In genomic region chr17:42748906-42749798, GRCh38 we compare ENCODE assay signal across 2 cellular contexts.
TF ChIP-seq lines count a peak whose summit lies in the region.

No MANE protein-coding gene starts in this region.

TF ChIP-seq in IMR-90, 13 proteins besides CTCF, POLR2A, EP300 and RAD21:
- TF ChIP-seq BHLHE40 (IDR thresholded peaks at IDR 0.05; ENCODE audit: low read depth, low read length) (no peak), RFX5 (IDR thresholded peaks at IDR 0.05; ENCODE audit: low read depth, low read length) (no peak), ELK1 (IDR thresholded peaks at IDR 0.05; ENCODE audit: borderline replicate concordance, low read depth, low read length) (no peak), USF2 (IDR thresholded peaks at IDR 0.05; ENCODE audit: low read depth, low read length) (no peak), RCOR1 (IDR thresholded peaks at IDR 0.05; ENCODE audit: insufficient replicate concordance, low read length) (no peak), CEBPB (IDR thresholded peaks at IDR 0.05; ENCODE audit: low read depth, low read length) (no peak), MAZ (IDR thresholded peaks at IDR 0.05; ENCODE audit: borderline replicate concordance, low read depth, low read length) (no peak), SMC3 (IDR thresholded peaks at IDR 0.05; ENCODE audit: low read depth, low read length) (no peak)

TF ChIP-seq in HepG2, 621 proteins besides CTCF, POLR2A, EP300 and RAD21 (continues in another document):
- no peak for TF ChIP-seq GPBP1L1 (CRISPR knock-in tag; IDR thresholded peaks at IDR 0.05)
- peak; percentile 43; the same call in 1 of the 2 replicates for TF ChIP-seq PHF21A (CRISPR knock-in tag; IDR thresholded peaks at IDR 0.05)
- no peak for TF ChIP-seq FOXP1 (IDR thresholded peaks at IDR 0.05)
- peak; percentile 42 for TF ChIP-seq FOXP1 (CRISPR knock-in tag; IDR thresholded peaks at IDR 0.05)
- no peak for TF ChIP-seq DNMT3B (CRISPR knock-in tag; conservative IDR thresholded peaks at IDR 0.05)
- peak; percentile 46 for TF ChIP-seq XRCC5 (optimal IDR thresholded peaks at IDR 0.05; ENCODE audit: low read length)
- 0 out of 2 replicates have a peak, but pooled peaks have one; percentile 43 for TF ChIP-seq SSRP1 (CRISPR knock-in tag; IDR thresholded peaks at IDR 0.05)
- TF ChIP-seq RFX3 (CRISPR knock-in tag; IDR thresholded peaks at IDR 0.05), result no peak
- no peak for TF ChIP-seq ZFP62 (CRISPR knock-in tag; IDR thresholded peaks at IDR 0.05)
- no peak for TF ChIP-seq ZNF567 (CRISPR knock-in tag; IDR thresholded peaks at IDR 0.05; ENCODE audit: borderline replicate concordance)
- peak; percentile 69; the same call in 1 of the 2 replicates for TF ChIP-seq RAD51 (IDR thresholded peaks at IDR 0.05; ENCODE audit: borderline replicate concordance)
- TF ChIP-seq ZNF282 (IDR thresholded peaks at IDR 0.05; ENCODE audit: partially characterized antibody), result no peak
- TF ChIP-seq ZNF501 (CRISPR knock-in tag; IDR thresholded peaks at IDR 0.05), result peak; percentile 40; the same call in 1 of the 2 replicates
- TF ChIP-seq TMF1 (CRISPR knock-in tag; IDR thresholded peaks at IDR 0.05; ENCODE audit: low read depth), result no peak
- TF ChIP-seq SUZ12 (IDR thresholded peaks at IDR 0.05; ENCODE audit: low read depth, low read length), result no peak
- TF ChIP-seq HNF4A (CRISPR knock-in tag; IDR thresholded peaks at IDR 0.05), result 0 out of 2 replicates have a peak, but pooled peaks have one; percentile 8
- 0 out of 2 replicates have a peak, but pooled peaks have one; percentile 45 for TF ChIP-seq SIN3A (IDR thresholded peaks at IDR 0.05; ENCODE audit: borderline replicate concordance, low read depth, low read length)
- TF ChIP-seq KAT8 (CRISPR knock-in tag; IDR thresholded peaks at IDR 0.05), result no peak
- TF ChIP-seq ZNF280B (CRISPR knock-in tag; IDR thresholded peaks at IDR 0.05; ENCODE audit: borderline replicate concordance), result no peak
- no peak for TF ChIP-seq MYNN (CRISPR knock-in tag; IDR thresholded peaks at IDR 0.05; ENCODE audit: low read depth)
- no peak for TF ChIP-seq HOXD1 (CRISPR knock-in tag; IDR thresholded peaks at IDR 0.05)
- no peak for TF ChIP-seq THAP11 (CRISPR knock-in tag; IDR thresholded peaks at IDR 0.05)
- peak; percentile 97 for TF ChIP-seq TFAP4 (IDR thresholded peaks at IDR 0.05; ENCODE audit: borderline replicate concordance, low read depth)
- no peak for TF ChIP-seq ZNF691 (CRISPR knock-in tag; IDR thresholded peaks at IDR 0.05; ENCODE audit: borderline replicate concordance, low read depth)
- no peak for TF ChIP-seq TP53 (CRISPR knock-in tag; conservative IDR thresholded peaks at IDR 0.05)
- TF ChIP-seq TSC22D2 (CRISPR knock-in tag; IDR thresholded peaks at IDR 0.05; ENCODE audit: borderline replicate concordance), result no peak
- no peak for TF ChIP-seq U2AF2 (IDR thresholded peaks at IDR 0.05; ENCODE audit: low read depth, low read length)
- no peak for TF ChIP-seq ZFP37 (CRISPR knock-in tag; IDR thresholded peaks at IDR 0.05; ENCODE audit: borderline replicate concordance)
- no peak for TF ChIP-seq TRIM24 (CRISPR knock-in tag; IDR thresholded peaks at IDR 0.05)
- peak; percentile 57 for TF ChIP-seq USF2 (IDR thresholded peaks at IDR 0.05; ENCODE audit: low read depth, low read length)
- no peak for TF ChIP-seq USF2 (CRISPR knock-in tag; IDR thresholded peaks at IDR 0.05; ENCODE audit: borderline replicate concordance)
- no peak for TF ChIP-seq ZNF850 (CRISPR knock-in tag; conservative IDR thresholded peaks at IDR 0.05)
- no peak for TF ChIP-seq AHDC1 (CRISPR knock-in tag; IDR thresholded peaks at IDR 0.05; ENCODE audit: borderline replicate concordance)
- TF ChIP-seq ZNF552 (CRISPR knock-in tag; IDR thresholded peaks at IDR 0.05; ENCODE audit: borderline replicate concordance), result no peak
- TF ChIP-seq HIVEP1 (CRISPR knock-in tag; IDR thresholded peaks at IDR 0.05), result peak; percentile 58; the same call in 1 of the 2 replicates
- 0 out of 2 replicates have a peak, but pooled peaks have one; percentile 19 for TF ChIP-seq GATAD1 (CRISPR knock-in tag; IDR thresholded peaks at IDR 0.05)
- TF ChIP-seq FOXA3 (CRISPR knock-in tag; IDR thresholded peaks at IDR 0.05), result peak; percentile 62
- peak; percentile 45; the same call in 1 of the 2 replicates for TF ChIP-seq SALL1 (CRISPR knock-in tag; IDR thresholded peaks at IDR 0.05)
- TF ChIP-seq ZBTB2 (CRISPR knock-in tag; IDR thresholded peaks at IDR 0.05; ENCODE audit: low read depth), result no peak
- TF ChIP-seq LCORL (IDR thresholded peaks at IDR 0.05), result no peak
- peak; percentile 76; the same call in 1 of the 2 replicates for TF ChIP-seq LCORL (CRISPR knock-in tag; IDR thresholded peaks at IDR 0.05)
- TF ChIP-seq ZSCAN30 (CRISPR knock-in tag; IDR thresholded peaks at IDR 0.05), result no peak
- no peak for TF ChIP-seq HBP1 (CRISPR knock-in tag; IDR thresholded peaks at IDR 0.05; ENCODE audit: low read depth)
- TF ChIP-seq SOX5 (CRISPR knock-in tag; IDR thresholded peaks at IDR 0.05; ENCODE audit: borderline replicate concordance), result 0 out of 2 replicates have a peak, but pooled peaks have one; percentile 7
- TF ChIP-seq TBX2 (CRISPR knock-in tag; IDR thresholded peaks at IDR 0.05; ENCODE audit: borderline replicate concordance), result no peak
- no peak for TF ChIP-seq ZXDC (CRISPR knock-in tag; IDR thresholded peaks at IDR 0.05)
